In the genomic region with DNA sequence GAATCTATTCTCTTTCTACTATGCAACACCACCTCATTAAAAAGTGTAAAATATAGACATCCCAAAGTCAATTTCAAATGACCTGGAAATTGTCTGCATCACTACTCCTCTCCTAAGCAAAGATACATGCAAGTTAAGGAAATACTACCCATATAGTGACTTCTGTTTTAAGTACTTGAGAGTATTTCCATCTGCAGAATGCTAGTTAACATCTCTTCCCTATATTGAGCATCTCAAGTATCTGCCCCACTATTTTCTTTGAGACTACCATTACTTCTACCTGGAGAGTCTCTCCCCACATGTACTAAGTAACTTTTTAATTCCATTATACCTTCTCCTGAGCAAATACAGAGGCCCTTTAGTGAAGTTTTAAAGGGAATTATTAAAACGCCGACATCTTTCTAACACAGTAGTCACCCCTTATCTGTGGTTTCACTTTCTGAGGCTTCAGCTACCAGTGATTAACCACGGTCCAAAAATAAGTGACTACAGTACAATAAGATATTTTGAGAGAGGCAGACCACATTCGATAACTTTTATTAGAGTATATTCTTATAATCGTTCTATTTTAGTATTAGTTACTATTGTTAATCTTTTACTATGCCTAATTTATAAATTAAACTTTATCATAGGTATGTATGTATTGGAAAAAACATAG, we compare ENCODE assay signal across 15 cellular contexts. TPM values are rescaled to one million over a fixed set of nuclear protein-coding genes. Genes with fewer than 3 reads are reported as not detected.
DNase-seq lines count a peak whose midpoint lies in the region; ATAC-seq, FAIRE-seq and TF ChIP-seq lines count a peak whose summit lies in the region.
"Had no signal": no experiment of that assay in that cellular context is flagged by ENCODE, and none has a peak within 500 bp of the region (broad histone marks: within the 10 kb centered on the region; RNA-seq: fewer than 3 reads in every experiment).

No MANE protein-coding gene starts in this region.

- no peak overlapping the region for H3K9ac ChIP-seq in BLaER1
- H3K9ac ChIP-seq: parathyroid adenoma had no signal

- FAIRE-seq in frontal cortex (lab: Jason Lieb, UNC) (no peak), GM12891 (lab: Jason Lieb, UNC) (no peak)

- no peaks in the 10 kb centered on the region for H3K27me3 ChIP-seq in BLaER1
- H3K27me3 ChIP-seq in right atrium auricular region, result no peaks in the 10 kb centered on the region
- H3K27me3 ChIP-seq: SJCRH30 had no signal

- peak; percentile 96 for ATAC-seq in GM19328 (IDR thresholded peaks at IDR 0.05; ENCODE audit: unreplicated experiment)
- peak; percentile 93 for ATAC-seq in HG02642 (IDR thresholded peaks at IDR 0.05; ENCODE audit: poor library complexity, unreplicated experiment)
- ATAC-seq in HG03442 (IDR thresholded peaks at IDR 0.05; ENCODE audit: unreplicated experiment), result peak; percentile 98

- H3K36me3 ChIP-seq in BLaER1 (peaks cover 71% of the 10 kb centered on the region), right atrium auricular region (peaks cover 49% of the 10 kb centered on the region)

- peaks cover 2% of the 10 kb centered on the region for H4K20me1 ChIP-seq in BLaER1

- H3K27ac ChIP-seq in BLaER1 (no peak overlapping the region), right atrium auricular region (no peak overlapping the region)
- H3K27ac ChIP-seq: parathyroid adenoma, SJCRH30 had no signal

- H3K4me3 ChIP-seq in BLaER1 (no peak overlapping the region), right atrium auricular region (no peak overlapping the region)
- H3K4me3 ChIP-seq: SJCRH30 had no signal

- no peak for DNase-seq in frontal cortex (ENCODE audit: low spot score in 2 of 2)
- DNase-seq in epidermal melanocyte (ENCODE audit: insufficient read length, low spot score), result no peak
- DNase-seq in GM12891 (ENCODE audit: insufficient read length, low spot score), result no peak
- no peak for DNase-seq in right atrium auricular region (ENCODE audit: low spot score)
- DNase-seq: activated CD4-positive, alpha-beta T cell treated with anti-CD3 and anti-CD28 coated beads, Interleukin-2, amount 10 ng/mL, durations not matched to agents 7 days and 5 days; activated naive CD8-positive, alpha-beta T cell treated with anti-CD3 and anti-CD28 coated beads, Interleukin-2, amount 10 ng/mL, durations not matched to agents 7 days and 5 days; EL; HCEC 1CT; SJCRH30; stimulated activated CD4-positive, alpha-beta T cell treated with anti-CD3 and anti-CD28 coated beads, Interleukin-4, amount 100 ng/mL, for 24 hours had no signal

- peak overlapping the region; percentile 38; the same call in 1 of the 2 replicates for H3K4me2 ChIP-seq in BLaER1

- TF ChIP-seq CTCF in right atrium auricular region (IDR thresholded peaks at IDR 0.05), result no peak

- no peak for TF ChIP-seq POLR2A in GM12891 (IDR thresholded peaks at IDR 0.05; ENCODE audit: low read depth, low read length)

- no peaks in the 10 kb centered on the region for H3K9me3 ChIP-seq in BLaER1
- H3K9me3 ChIP-seq in right atrium auricular region, result no peaks in the 10 kb centered on the region
- H3K9me3 ChIP-seq: SJCRH30 had no signal

- H3K4me1 ChIP-seq in BLaER1, result peaks cover 12% of the 10 kb centered on the region; the same call in 1 of the 2 replicates
- H3K4me1 ChIP-seq in right atrium auricular region, result no peaks in the 10 kb centered on the region
- H3K4me1 ChIP-seq: parathyroid adenoma, SJCRH30 had no signal

TF ChIP-seq in GM12891, 5 proteins besides CTCF, POLR2A, EP300 and RAD21:
- no peak for TF ChIP-seq POLR2AphosphoS5 (IDR thresholded peaks at IDR 0.05; ENCODE audit: low read depth, low read length)
- no peak for TF ChIP-seq POU2F2 (IDR thresholded peaks at IDR 0.05; ENCODE audit: low read depth, low read length)
- no peak for TF ChIP-seq TAF1 (IDR thresholded peaks at IDR 0.05; ENCODE audit: low read depth, low read length)
- no peak for TF ChIP-seq PAX5 (IDR thresholded peaks at IDR 0.05; ENCODE audit: insufficient read depth, low read length, severe bottlenecking)
- no peak for TF ChIP-seq SPI1 (IDR thresholded peaks at IDR 0.05; ENCODE audit: low read depth, low read length)

RNA-seq across cellular contexts. Expression of gene CWC22, which starts 21.8 kb away (rescaled TPM):
- total RNA-seq in frontal cortex, result 26.1 TPM
- 12.4 TPM for polyA plus RNA-seq in GM12891 (2012; ENCODE audit: low read depth, missing spikeins)
- 10 to 100 TPM; 13.1 to 14.1 TPM for total RNA-seq in right atrium auricular region
